9 cellular contexts compared by ENCODE assay signal in the genomic region with DNA sequence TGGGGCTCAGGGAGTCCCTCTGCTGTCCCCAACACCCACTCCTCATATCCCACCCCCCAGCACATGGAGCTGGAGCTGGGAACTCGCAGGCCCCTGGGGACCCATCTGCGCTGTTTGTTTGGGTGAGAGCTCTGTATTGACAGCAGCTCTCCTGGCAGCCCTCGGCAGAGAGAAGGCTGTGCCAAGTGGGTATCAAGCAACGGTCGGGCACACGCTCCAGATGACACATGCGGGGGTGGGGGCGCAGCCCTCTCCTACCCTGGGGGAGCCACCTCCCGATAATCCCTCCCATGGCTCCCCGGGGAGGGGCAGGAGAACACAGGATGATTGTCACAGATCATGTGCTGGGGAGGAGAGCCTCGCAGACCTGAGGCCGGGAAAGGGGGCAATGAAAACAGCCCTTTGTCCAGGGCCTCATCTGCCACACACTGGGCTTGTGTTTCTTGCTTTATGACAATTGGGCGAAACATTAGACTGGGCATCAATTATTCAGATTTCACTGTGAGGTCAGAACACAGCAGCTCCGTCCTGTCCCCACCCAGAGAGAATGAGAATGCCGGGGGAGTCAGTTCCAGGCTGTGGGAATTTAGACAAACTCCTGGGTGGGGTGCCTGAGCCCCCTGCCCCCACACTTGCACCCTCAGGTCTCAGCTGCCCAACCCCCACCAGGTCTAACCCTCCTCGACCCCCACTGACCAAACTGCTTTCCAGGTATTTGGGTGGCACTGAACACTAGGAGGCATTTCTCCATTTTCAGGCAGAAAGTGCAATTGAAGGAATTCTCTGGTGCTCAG. TPM values are rescaled to one million over a fixed set of nuclear protein-coding genes. Genes with fewer than 3 reads are reported as not detected.
DNase-seq lines count a peak whose midpoint lies in the region; ATAC-seq and TF ChIP-seq lines count a peak whose summit lies in the region.
"Had no signal": no experiment of that assay in that cellular context is flagged by ENCODE, and none has a peak within 500 bp of the region (broad histone marks: within the 10 kb centered on the region; RNA-seq: fewer than 3 reads in every experiment).

No MANE protein-coding gene starts in this region.

- no peak for ATAC-seq in activated naive CD4-positive, alpha-beta T cell treated with anti-CD3 and anti-CD28 coated beads, Interleukin-2, amount 50 U/mL, for 72 hours

- H3K36me3 ChIP-seq in vagina = no peaks in the 10 kb centered on the region

- CTCF ChIA-PET in activated naive CD4-positive, alpha-beta T cell treated with anti-CD3 and anti-CD28 coated beads, Interleukin-2, amount 10 ng/mL, durations not matched to agents 7 days and 5 days (lab: Charles Lee) = no interaction called here

- no peak overlapping the region for H3K27ac ChIP-seq in vagina

- peaks cover 7% of the 10 kb centered on the region for H3K4me1 Mint-ChIP-seq in activated naive CD4-positive, alpha-beta T cell treated with anti-CD3 and anti-CD28 coated beads, Interleukin-2, amount 10 ng/mL, durations not matched to agents 7 days and 5 days

- H3K9me3 ChIP-seq in vagina = no peaks in the 10 kb centered on the region

- WGBS in lower leg skin, 2 donors = 35 to 43% methylated on average over 12 to 16 of the region's 16 CpGs

- H3K4me3 ChIP-seq in lower leg skin (ENCODE audit: low read depth, poor library complexity, severe bottlenecking) (no peak overlapping the region), vagina (no peak overlapping the region)

- no peaks in the 10 kb centered on the region for H3K27me3 ChIP-seq in vagina

- H3K4me3 Mint-ChIP-seq in activated naive CD4-positive, alpha-beta T cell treated with anti-CD3 and anti-CD28 coated beads, Interleukin-2, amount 10 ng/mL, durations not matched to agents 7 days and 5 days = no peak overlapping the region
- H3K4me3 Mint-ChIP-seq: CD4-positive, alpha-beta T cell had no signal

- intact Hi-C loops in lower leg skin (cut with DNase I; ENCODE audit: low total_unique reads) (no loop called here), vagina (cut with DNase I) (no loop called here)

- H3K4me1 ChIP-seq in vagina = peaks cover 8% of the 10 kb centered on the region

- peak; percentile 18 for DNase-seq in activated naive CD4-positive, alpha-beta T cell treated with anti-CD3 and anti-CD28 coated beads, Interleukin-2, amount 10 ng/mL, durations not matched to agents 7 days and 5 days
- no peak for DNase-seq in activated naive CD4-positive, alpha-beta T cell treated with anti-CD3 and anti-CD28 coated beads, Interleukin-2, amount 50 U/mL, for 72 hours (ENCODE audit: low spot score in 2 of 2)
- DNase-seq in anterior cingulate cortex (lab: John Stamatoyannopoulos, UW) (peak in 52 of 58 donors; percentile 32 to 98 (median 82)), lower leg skin (ENCODE audit: low spot score in 2 of 2) (peak; percentile 18 to 85), vagina (ENCODE audit: extremely low spot score in 2 of 2) (peak; percentile 71 to 87), cortex of kidney (lab: John Stamatoyannopoulos, UW) (no peak)
- no peak for DNase-seq in stimulated activated CD8-positive, alpha-beta memory T cell treated with anti-CD3 and anti-CD28 coated beads, Interleukin-4, amount 100 ng/mL, for 48 hours
- no peak for DNase-seq in NK-92 treated with Interleukin-12 subunit alpha and Interleukin-12 subunit beta, amount 100 ng/mL, for 24 hours (lab: John Stamatoyannopoulos, UW)
- DNase-seq: CD4-positive, alpha-beta T cell had no signal

- H3K27ac Mint-ChIP-seq in activated naive CD4-positive, alpha-beta T cell treated with anti-CD3 and anti-CD28 coated beads, Interleukin-2, amount 10 ng/mL, durations not matched to agents 7 days and 5 days = no peak overlapping the region
- H3K27ac Mint-ChIP-seq in activated naive CD4-positive, alpha-beta T cell treated with anti-CD3 and anti-CD28 coated beads, Interleukin-2, amount 50 U/mL, for 72 hours = peak overlapping the region in 1 of 2 donors; percentile 44
- H3K27ac Mint-ChIP-seq: CD4-positive, alpha-beta T cell had no signal

- H3K27me3 Mint-ChIP-seq in activated naive CD4-positive, alpha-beta T cell treated with anti-CD3 and anti-CD28 coated beads, Interleukin-2, amount 10 ng/mL, durations not matched to agents 7 days and 5 days = peaks cover 35% of the 10 kb centered on the region
- H3K27me3 Mint-ChIP-seq: CD4-positive, alpha-beta T cell had no signal

- H3K36me3 Mint-ChIP-seq in activated naive CD4-positive, alpha-beta T cell treated with anti-CD3 and anti-CD28 coated beads, Interleukin-2, amount 10 ng/mL, durations not matched to agents 7 days and 5 days = peaks cover 2% of the 10 kb centered on the region
- no peaks in the 10 kb centered on the region for H3K36me3 Mint-ChIP-seq in activated naive CD4-positive, alpha-beta T cell treated with anti-CD3 and anti-CD28 coated beads, Interleukin-2, amount 50 U/mL, for 72 hours

- no peak for TF ChIP-seq CTCF in lower leg skin (IDR thresholded peaks at IDR 0.05)
- TF ChIP-seq CTCF in vagina (IDR thresholded peaks at IDR 0.05) = no peak

- no peak for TF ChIP-seq POLR2A in lower leg skin (IDR thresholded peaks at IDR 0.05)
- TF ChIP-seq POLR2A in vagina (IDR thresholded peaks at IDR 0.05) = no peak

- peaks cover 2% of the 10 kb centered on the region for H3K9me3 Mint-ChIP-seq in activated naive CD4-positive, alpha-beta T cell treated with anti-CD3 and anti-CD28 coated beads, Interleukin-2, amount 10 ng/mL, durations not matched to agents 7 days and 5 days
- peaks cover 0 to 6% of the 10 kb centered on the region in 2 donors for H3K9me3 Mint-ChIP-seq in activated naive CD4-positive, alpha-beta T cell treated with anti-CD3 and anti-CD28 coated beads, Interleukin-2, amount 50 U/mL, for 72 hours
- H3K9me3 Mint-ChIP-seq: CD4-positive, alpha-beta T cell had no signal

RNA-seq across cellular contexts. Expression of a gene that starts 46.4 kb away (rescaled TPM):
- 100 to 1,000 TPM; 124 to 161 TPM for total RNA-seq in activated naive CD4-positive, alpha-beta T cell treated with anti-CD3 and anti-CD28 coated beads, Interleukin-2, amount 50 U/mL, for 72 hours
- total RNA-seq in lower leg skin (100 to 1,000 TPM in 2 of 4 donors, 10 to 100 TPM in 2; 50.8 to 151 (median 98.7) TPM), vagina (30.9 TPM)

Comparison
In these comparisons a context has a peak if more than half of its experiments do, and no peak if none do; other contexts are left out.
1. DNase-seq: peak in activated naive CD4-positive, alpha-beta T cell treated with anti-CD3 and anti-CD28 coated beads, Interleukin-2, amount 10 ng/mL, durations not matched to agents 7 days and 5 days (single experiment), anterior cingulate cortex (52 of 58), lower leg skin (2 of 2) and vagina (2 of 2); none in activated naive CD4-positive, alpha-beta T cell treated with anti-CD3 and anti-CD28 coated beads, Interleukin-2, amount 50 U/mL, for 72 hours (0 of 2), stimulated activated CD8-positive, alpha-beta memory T cell treated with anti-CD3 and anti-CD28 coated beads, Interleukin-4, amount 100 ng/mL, for 48 hours (single experiment), cortex of kidney (single experiment) and NK-92 treated with Interleukin-12 subunit alpha and Interleukin-12 subunit beta, amount 100 ng/mL, for 24 hours (single experiment).